In the genomic region with DNA sequence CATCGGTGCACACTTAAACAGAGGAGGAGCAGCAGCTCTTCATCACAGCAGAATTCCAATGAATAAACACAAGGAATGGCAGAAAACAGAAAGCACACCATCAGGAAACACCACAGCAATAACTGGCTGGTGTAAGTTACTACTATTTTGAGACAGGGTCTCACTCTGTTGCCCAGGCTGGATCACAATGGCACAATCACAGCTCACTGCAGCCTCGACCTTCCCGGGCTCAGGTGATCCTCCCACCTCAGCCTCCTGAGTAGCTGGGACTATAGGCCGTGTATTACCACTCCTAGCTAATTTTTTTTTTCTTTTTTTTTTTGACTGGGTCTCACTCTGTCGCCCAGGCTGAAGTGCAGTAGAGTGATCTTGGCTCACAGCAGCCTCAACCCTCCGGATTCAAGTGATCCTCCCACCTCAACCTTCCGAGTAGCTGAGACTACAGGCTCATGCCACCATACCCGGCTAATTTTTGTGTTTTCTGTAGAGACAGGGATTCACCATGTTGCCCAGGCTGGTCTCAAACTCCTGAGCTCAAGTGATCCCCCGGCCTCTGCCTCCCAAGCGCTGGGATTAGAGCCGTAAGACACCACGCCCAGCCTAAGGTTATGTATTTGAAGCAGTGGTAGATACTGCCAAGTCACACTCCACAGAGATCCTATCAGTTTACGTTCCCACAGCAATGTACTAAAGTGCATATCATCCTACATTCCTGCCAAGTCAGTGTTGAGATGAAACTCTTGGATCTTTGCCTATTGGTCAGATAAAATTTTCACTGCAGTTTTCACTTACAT, we compare ENCODE assay signal across 9 cellular contexts. TPM values are rescaled to one million over a fixed set of nuclear protein-coding genes. Genes with fewer than 3 reads are reported as not detected.
DNase-seq lines count a peak whose midpoint lies in the region; ATAC-seq and TF ChIP-seq lines count a peak whose summit lies in the region.
"Had no signal": no experiment of that assay in that cellular context is flagged by ENCODE, and none has a peak within 500 bp of the region (broad histone marks: within the 10 kb centered on the region; RNA-seq: fewer than 3 reads in every experiment).

No MANE protein-coding gene starts in this region.

- H4K20me1 ChIP-seq in smooth muscle cell (ENCODE audit: low read depth), result no peaks in the 10 kb centered on the region

- H2AFZ ChIP-seq in smooth muscle cell (ENCODE audit: low read depth), result no peak overlapping the region

- intact Hi-C loops in left ventricle myocardium superior (cut with micrococcal nuclease), result loop anchor here (10.0 kb wide), 1 partner anchor 178 kb away; no protein-coding TSS in a partner anchor

- TF ChIP-seq CTCF in smooth muscle cell (IDR thresholded peaks at IDR 0.05; ENCODE audit: borderline replicate concordance, insufficient read depth, poor library complexity, severe bottlenecking), result no peak

- no peaks in the 10 kb centered on the region for H3K9me3 ChIP-seq in adipocyte (ENCODE audit: control insufficient read depth, low read length)
- H3K9me3 ChIP-seq in smooth muscle cell (replicated peaks; ENCODE audit: low read depth), result no peaks in the 10 kb centered on the region

- no peaks in the 10 kb centered on the region for H3K36me3 ChIP-seq in adipocyte (ENCODE audit: control insufficient read depth, insufficient read depth, low read length, severe bottlenecking)
- no peaks in the 10 kb centered on the region for H3K36me3 ChIP-seq in smooth muscle cell (ENCODE audit: low read depth)

- peak overlapping the region; percentile 55 for H3K9ac ChIP-seq in adipocyte (ENCODE audit: low read length)
- no peak overlapping the region for H3K9ac ChIP-seq in smooth muscle cell (ENCODE audit: low read depth)

- WGBS in smooth muscle cell (ENCODE audit: low lambda C conversion rate), result 88% methylated on average over 13 of the region's 13 CpGs

- H3K27me3 ChIP-seq in adipocyte (replicated peaks; ENCODE audit: control insufficient read depth, insufficient read depth, low read length) (no peaks in the 10 kb centered on the region), smooth muscle cell (ENCODE audit: low read depth) (no peaks in the 10 kb centered on the region)

- DNase-seq in DMS53 (lab: John Stamatoyannopoulos, UW), result peak; percentile 43
- no peak for DNase-seq in DMS53 treated with DMSO at 0.1 percent for 48 hours (lab: John Stamatoyannopoulos, UW; ENCODE audit: unreplicated experiment)
- peak; percentile 80 for DNase-seq in adipocyte (ENCODE audit: low read depth)
- DNase-seq in left ventricle myocardium superior, result no peak
- DNase-seq in smooth muscle cell (lab: John Stamatoyannopoulos, UW; ENCODE audit: unreplicated experiment), result no peak
- DNase-seq in NCI-H2227 (lab: John Stamatoyannopoulos, UW; ENCODE audit: unreplicated experiment), result no peak
- DNase-seq in SHP77 treated with DMSO at 0.1 percent for 48 hours (lab: John Stamatoyannopoulos, UW), result no peak
- DNase-seq in NCI-H2171 (lab: John Stamatoyannopoulos, UW), result no peak
- DNase-seq: T-helper 2 cell had no signal

- no peak overlapping the region for H3K4me2 ChIP-seq in smooth muscle cell

- H3K79me2 ChIP-seq in smooth muscle cell (ENCODE audit: low read depth), result peaks cover 6% of the 10 kb centered on the region

- peak; percentile 71 for ATAC-seq in left ventricle myocardium superior

- H3K4me3 ChIP-seq in adipocyte (ENCODE audit: low read length), result no peak overlapping the region
- H3K4me3 ChIP-seq in smooth muscle cell, result peak overlapping the region; percentile 24

- no peak overlapping the region for H3K27ac ChIP-seq in smooth muscle cell (ENCODE audit: low read depth)

- H3K4me1 ChIP-seq in adipocyte (ENCODE audit: control insufficient read depth, insufficient read depth, low read length) (peaks cover 15% of the 10 kb centered on the region), smooth muscle cell (ENCODE audit: low read depth) (no peaks in the 10 kb centered on the region)

- no peaks in the 10 kb centered on the region for H3F3A ChIP-seq in smooth muscle cell (ENCODE audit: low read depth)

RNA-seq across cellular contexts. Expression of a gene that starts 20.7 kb away (rescaled TPM):
- total RNA-seq in left ventricle myocardium superior (152 TPM), smooth muscle cell (37.7 and 41.5 TPM in 2 replicates)
- polyA plus RNA-seq in smooth muscle cell, result 46.6 and 64.0 TPM in 2 replicates

RNA-seq across cellular contexts. Expression of a gene that starts 42.1 kb away (rescaled TPM):
- 9.2 TPM for total RNA-seq in left ventricle myocardium superior
- 21.9 and 37.8 TPM in 2 replicates for total RNA-seq in smooth muscle cell
- 8.1 and 11.9 TPM in 2 replicates for polyA plus RNA-seq in smooth muscle cell

Comparison
In these comparisons a context has a peak if more than half of its experiments do, and no peak if none do; other contexts are left out.
1. DNase-seq: peak in DMS53 (single experiment) and adipocyte (single experiment); none in DMS53 treated with DMSO at 0.1 percent for 48 hours (single experiment), left ventricle myocardium superior (single experiment), smooth muscle cell (single experiment), NCI-H2227 (single experiment), SHP77 treated with DMSO at 0.1 percent for 48 hours (single experiment) and NCI-H2171 (single experiment).